In genomic region chr9:102237520-102237919, GRCh38 we compare ENCODE assay signal across 25 cellular contexts.
"Had no signal": no experiment of that assay in that cellular context is flagged by ENCODE, and none has a peak within 500 bp of the region (broad histone marks: within the 10 kb centered on the region; RNA-seq: fewer than 3 reads in every experiment).

No MANE protein-coding gene starts in this region.

- H3K4me3 Mint-ChIP-seq: activated CD8-positive, alpha-beta T cell treated with anti-CD3 and anti-CD28 coated beads for 36 hours; activated naive CD4-positive, alpha-beta T cell treated with anti-CD3 and anti-CD28 coated beads, Interleukin-2, amount 10 ng/mL, durations not matched to agents 7 days and 5 days; activated naive CD8-positive, alpha-beta T cell treated with anti-CD3 and anti-CD28 coated beads, Interleukin-2, amount 50 U/mL, for 24 hours; activated T-cell treated with anti-CD3 and anti-CD28 coated beads, Interleukin-2, amount 50 U/mL, for 4 hours; central memory CD8-positive, alpha-beta T cell; endodermal cell; mesothelial cell of epicardium; natural killer cell treated with Interleukin-12 subunit alpha and Interleukin-12 subunit beta and Interleukin-15 and Interleukin-18, amount 100 ng/mL, for 72 hours; WTC11 had no signal

- H3K27me3 Mint-ChIP-seq: activated CD8-positive, alpha-beta T cell treated with anti-CD3 and anti-CD28 coated beads for 36 hours; activated naive CD4-positive, alpha-beta T cell treated with anti-CD3 and anti-CD28 coated beads, Interleukin-2, amount 10 ng/mL, durations not matched to agents 7 days and 5 days; activated naive CD8-positive, alpha-beta T cell treated with anti-CD3 and anti-CD28 coated beads, Interleukin-2, amount 50 U/mL, for 24 hours; central memory CD8-positive, alpha-beta T cell; natural killer cell treated with Interleukin-12 subunit alpha and Interleukin-12 subunit beta and Interleukin-15 and Interleukin-18, amount 100 ng/mL, for 72 hours had no signal

- H3K9me3 Mint-ChIP-seq: activated naive CD8-positive, alpha-beta T cell treated with anti-CD3 and anti-CD28 coated beads, Interleukin-2, amount 50 U/mL, for 24 hours; activated T-cell treated with anti-CD3 and anti-CD28 coated beads, Interleukin-2, amount 50 U/mL, for 4 hours; endodermal cell; mesothelial cell of epicardium; WTC11 had no signal

- DNase-seq: activated CD4-positive, alpha-beta T cell treated with anti-CD3 and anti-CD28 coated beads for 4 hours; activated CD8-positive, alpha-beta T cell treated with anti-CD3 and anti-CD28 coated beads for 36 hours; activated effector memory CD4-positive, alpha-beta T cell treated with Interleukin-2 at 50 U/mL for 16 hours; activated naive CD4-positive, alpha-beta T cell treated with anti-CD3 and anti-CD28 coated beads, Interleukin-2, amount 10 ng/mL, durations not matched to agents 7 days and 5 days; activated naive CD8-positive, alpha-beta T cell treated with anti-CD3 and anti-CD28 coated beads, Interleukin-2, amount 50 U/mL, for 24 hours; activated T-cell treated with anti-CD3 and anti-CD28 coated beads, Interleukin-2, amount 50 U/mL, for 4 hours; aorta; brain microvascular endothelial cell; colonic mucosa; endodermal cell; foreskin fibroblast; left colon; nucleus accumbens; stimulated activated CD4-positive, alpha-beta T cell treated with anti-CD3 and anti-CD28 coated beads, Interleukin-12 subunit alpha, Interleukin-12 subunit beta, amount 100 ng/mL, for 4 hours; stimulated activated CD4-positive, alpha-beta T cell treated with anti-CD3 and anti-CD28 coated beads, Interleukin-1b, Interleukin-23, amount 100 ng/mL, for 48 hours; stimulated activated CD8-positive, alpha-beta memory T cell treated with anti-CD3 and anti-CD28 coated beads, Interleukin-4, amount 100 ng/mL, for 48 hours; stimulated activated naive CD4-positive, alpha-beta T cell; T1000; thyroid gland had no signal

- H3K4me1 Mint-ChIP-seq: activated naive CD4-positive, alpha-beta T cell treated with anti-CD3 and anti-CD28 coated beads, Interleukin-2, amount 10 ng/mL, durations not matched to agents 7 days and 5 days; central memory CD8-positive, alpha-beta T cell; WTC11 had no signal

- ATAC-seq: activated CD8-positive, alpha-beta T cell treated with anti-CD3 and anti-CD28 coated beads for 36 hours; activated naive CD8-positive, alpha-beta T cell treated with anti-CD3 and anti-CD28 coated beads, Interleukin-2, amount 50 U/mL, for 24 hours; activated T-cell treated with anti-CD3 and anti-CD28 coated beads, Interleukin-2, amount 50 U/mL, for 4 hours; left colon; natural killer cell treated with Interleukin-12 subunit alpha and Interleukin-12 subunit beta and Interleukin-15 and Interleukin-18, amount 100 ng/mL, for 72 hours; WTC11 had no signal

- H3K9me3 ChIP-seq: colonic mucosa, thyroid gland had no signal

- H3K36me3 Mint-ChIP-seq: activated naive CD4-positive, alpha-beta T cell treated with anti-CD3 and anti-CD28 coated beads, Interleukin-2, amount 10 ng/mL, durations not matched to agents 7 days and 5 days; mesothelial cell of epicardium; natural killer cell treated with Interleukin-12 subunit alpha and Interleukin-12 subunit beta and Interleukin-15 and Interleukin-18, amount 100 ng/mL, for 72 hours; WTC11 had no signal

- H3K36me3 ChIP-seq: brain microvascular endothelial cell, colonic mucosa, thyroid gland had no signal

- H3K27ac Mint-ChIP-seq: activated CD8-positive, alpha-beta T cell treated with anti-CD3 and anti-CD28 coated beads for 36 hours; activated naive CD4-positive, alpha-beta T cell treated with anti-CD3 and anti-CD28 coated beads, Interleukin-2, amount 10 ng/mL, durations not matched to agents 7 days and 5 days; activated naive CD8-positive, alpha-beta T cell treated with anti-CD3 and anti-CD28 coated beads, Interleukin-2, amount 50 U/mL, for 24 hours; endodermal cell; mesothelial cell of epicardium; natural killer cell treated with Interleukin-12 subunit alpha and Interleukin-12 subunit beta and Interleukin-15 and Interleukin-18, amount 100 ng/mL, for 72 hours; WTC11 had no signal

- H3K4me1 ChIP-seq: colonic mucosa, thyroid gland had no signal

- H3K4me3 ChIP-seq: colonic mucosa, lung, thyroid gland had no signal

- H3K27ac ChIP-seq: brain microvascular endothelial cell, colonic mucosa, epithelial cell of prostate, thyroid gland had no signal

- H3K27me3 ChIP-seq: brain microvascular endothelial cell, colonic mucosa, thyroid gland had no signal
